Comparison of ENCODE assay signal across 8 cellular contexts in the genomic region with DNA sequence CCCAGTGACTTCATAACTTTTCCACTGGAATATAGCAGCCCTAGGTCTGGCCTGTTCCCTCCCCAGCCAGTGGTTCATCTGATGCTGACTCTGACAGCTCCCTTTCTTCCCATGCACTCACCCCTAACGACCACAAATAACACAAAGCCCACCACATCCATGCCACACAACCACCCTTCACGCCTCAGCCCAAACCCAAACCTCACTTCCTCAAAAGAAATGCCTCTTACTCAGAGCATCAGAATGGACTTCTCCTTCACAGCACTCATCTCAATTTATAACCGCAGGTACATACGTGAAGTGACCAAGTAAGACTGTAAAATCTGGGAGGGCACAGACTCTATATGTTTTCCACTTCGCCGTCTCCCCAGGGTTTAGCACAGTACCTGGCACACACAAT. TPM values are rescaled to one million over a fixed set of nuclear protein-coding genes. Genes with fewer than 3 reads are reported as not detected.
DNase-seq lines count a peak whose midpoint lies in the region; ATAC-seq and TF ChIP-seq lines count a peak whose summit lies in the region.

No MANE protein-coding gene starts in this region.

- peak overlapping the region; percentile 94 for H3K27ac Mint-ChIP-seq in activated T-helper 2 cell treated with anti-CD3 and anti-CD28 coated beads, Interferon-gamma antibody, Interleukin-2, Interleukin-4, amounts not matched to agents 10 μg/mL and 5 μg/mL and 100 μg/mL, durations not matched to agents 14 hours and 24 hours and 36 hours

- ATAC-seq in left colon: no peak

- H3K4me3 Mint-ChIP-seq in activated T-helper 2 cell treated with anti-CD3 and anti-CD28 coated beads, Interferon-gamma antibody, Interleukin-2, Interleukin-4, amounts not matched to agents 10 μg/mL and 5 μg/mL and 100 μg/mL, durations not matched to agents 14 hours and 24 hours and 36 hours (ENCODE audit: low read depth): peak overlapping the region; percentile 91

- DNase-seq in M059J (ENCODE audit: low read depth): peak; percentile 42
- peak; percentile 33 for DNase-seq in activated T-helper 2 cell treated with anti-CD3 and anti-CD28 coated beads, Interferon-gamma antibody, Interleukin-2, Interleukin-4, amounts not matched to agents 10 μg/mL and 5 μg/mL and 100 μg/mL, durations not matched to agents 14 hours and 24 hours and 36 hours (ENCODE audit: low spot score)
- DNase-seq in kidney epithelial cell (ENCODE audit: low read depth): peak; percentile 32
- no peak for DNase-seq in NCI-H524 (lab: John Stamatoyannopoulos, UW)
- DNase-seq in left colon: no peak
- DNase-seq in NCI-H2227 (lab: John Stamatoyannopoulos, UW; ENCODE audit: unreplicated experiment): no peak

- H3K4me2 ChIP-seq in BLaER1 treated with 17β-estradiol and CSF1 and Interleukin-3, amounts not matched to agents 10 nM and 100 nM: peak overlapping the region; percentile 58 to 89 (median 81)

- peak overlapping the region in 7 of 11 experiments; percentile 78 to 88 (median 81); a peak in 12 of 22 replicates for H3K27ac ChIP-seq in BLaER1 treated with 17β-estradiol and CSF1 and Interleukin-3, amounts not matched to agents 10 nM and 100 nM
- no peak overlapping the region for H3K27ac ChIP-seq in subcutaneous abdominal adipose tissue (ENCODE audit: low read depth, low read length)

- no peaks in the 10 kb centered on the region for H3K27me3 ChIP-seq in BLaER1 treated with 17β-estradiol and CSF1 and Interleukin-3, amounts not matched to agents 10 nM and 100 nM
- H3K27me3 ChIP-seq in kidney epithelial cell (ENCODE audit: control insufficient read depth, insufficient read depth, low read length) (no peaks in the 10 kb centered on the region), subcutaneous abdominal adipose tissue (ENCODE audit: control insufficient read depth in 5 of 5, insufficient read depth in 4 of 5, low read length in 5 of 5) (no peaks in the 10 kb centered on the region)

- peak overlapping the region; percentile 74 to 88 (median 82) for H3K4me3 ChIP-seq in BLaER1 treated with 17β-estradiol and CSF1 and Interleukin-3, amounts not matched to agents 10 nM and 100 nM
- peak overlapping the region; percentile 73 for H3K4me3 ChIP-seq in kidney epithelial cell (ENCODE audit: low read depth, low read length)
- H3K4me3 ChIP-seq in subcutaneous abdominal adipose tissue (ENCODE audit: low read depth in 1 of 5, low read length in 5 of 5): peak overlapping the region; percentile 87 to 100 (median 98)

- TF ChIP-seq CTCF in kidney epithelial cell (IDR thresholded peaks at IDR 0.05; ENCODE audit: insufficient read depth, low read length, poor library complexity, severe bottlenecking): no peak

- H4K20me1 ChIP-seq in BLaER1 treated with 17β-estradiol and CSF1 and Interleukin-3, amounts not matched to agents 10 nM and 100 nM: peaks cover 0 to 23% (median 15%) of the 10 kb centered on the region in 11 experiments; a peak in 12 of 22 replicates

- intact Hi-C loops in activated T-helper 2 cell treated with anti-CD3 and anti-CD28 coated beads, Interferon-gamma antibody, Interleukin-2, Interleukin-4, amounts not matched to agents 10 μg/mL and 5 μg/mL and 100 μg/mL, durations not matched to agents 14 hours and 24 hours and 36 hours (cut with micrococcal nuclease): loop anchor here (1.0 to 5.0 kb wide), 5 partner anchors 43 to 694 kb away; a partner anchor contains a TSS
- intact Hi-C loops in left colon (cut with DNase I, micrococcal nuclease): no loop called here

- H3K4me1 ChIP-seq in BLaER1 treated with 17β-estradiol and CSF1 and Interleukin-3, amounts not matched to agents 10 nM and 100 nM: peaks cover 39 to 60% (median 51%) of the 10 kb centered on the region in 10 experiments
- peaks cover 2 to 41% (median 29%) of the 10 kb centered on the region in 5 donors for H3K4me1 ChIP-seq in subcutaneous abdominal adipose tissue (ENCODE audit: control insufficient read depth in 5 of 5, insufficient read depth in 5 of 5, low read length in 5 of 5)

- H3K36me3 ChIP-seq in BLaER1 treated with 17β-estradiol and CSF1 and Interleukin-3, amounts not matched to agents 10 nM and 100 nM: peaks cover 23 to 37% (median 32%) of the 10 kb centered on the region in 11 experiments
- H3K36me3 ChIP-seq in kidney epithelial cell (ENCODE audit: control insufficient read depth, insufficient read depth, low read length): peaks cover 1% of the 10 kb centered on the region
- peaks cover 22 to 25% (median 24%) of the 10 kb centered on the region in 5 donors for H3K36me3 ChIP-seq in subcutaneous abdominal adipose tissue (ENCODE audit: control insufficient read depth in 5 of 5, insufficient read depth in 5 of 5, low read length in 5 of 5)

- H3K9ac ChIP-seq in BLaER1 treated with 17β-estradiol and CSF1 and Interleukin-3, amounts not matched to agents 10 nM and 100 nM: peak overlapping the region in 10 of 11 experiments; percentile 82 to 91 (median 85); a peak in 21 of 22 replicates
- peak overlapping the region; percentile 73 to 97 (median 93) for H3K9ac ChIP-seq in subcutaneous abdominal adipose tissue (ENCODE audit: low read length in 5 of 5)

- H3K9me3 Mint-ChIP-seq in activated T-helper 2 cell treated with anti-CD3 and anti-CD28 coated beads, Interferon-gamma antibody, Interleukin-2, Interleukin-4, amounts not matched to agents 10 μg/mL and 5 μg/mL and 100 μg/mL, durations not matched to agents 14 hours and 24 hours and 36 hours: no peaks in the 10 kb centered on the region

- H3K27me3 Mint-ChIP-seq in activated T-helper 2 cell treated with anti-CD3 and anti-CD28 coated beads, Interferon-gamma antibody, Interleukin-2, Interleukin-4, amounts not matched to agents 10 μg/mL and 5 μg/mL and 100 μg/mL, durations not matched to agents 14 hours and 24 hours and 36 hours (ENCODE audit: low read depth): peaks cover 2% of the 10 kb centered on the region

- peaks cover 12% of the 10 kb centered on the region for H3K4me1 Mint-ChIP-seq in activated T-helper 2 cell treated with anti-CD3 and anti-CD28 coated beads, Interferon-gamma antibody, Interleukin-2, Interleukin-4, amounts not matched to agents 10 μg/mL and 5 μg/mL and 100 μg/mL, durations not matched to agents 14 hours and 24 hours and 36 hours (ENCODE audit: low read depth)

- peaks cover 27% of the 10 kb centered on the region for H3K36me3 Mint-ChIP-seq in activated T-helper 2 cell treated with anti-CD3 and anti-CD28 coated beads, Interferon-gamma antibody, Interleukin-2, Interleukin-4, amounts not matched to agents 10 μg/mL and 5 μg/mL and 100 μg/mL, durations not matched to agents 14 hours and 24 hours and 36 hours (ENCODE audit: low read depth)

- no peaks in the 10 kb centered on the region for H3K9me3 ChIP-seq in BLaER1 treated with 17β-estradiol and CSF1 and Interleukin-3, amounts not matched to agents 10 nM and 100 nM (replicated peaks in 1 of 11)
- H3K9me3 ChIP-seq in subcutaneous abdominal adipose tissue (ENCODE audit: control insufficient read depth in 5 of 5, low read length in 5 of 5): no peaks in the 10 kb centered on the region

RNA-seq across cellular contexts. Expression of a gene that starts 1.1 kb away (rescaled TPM):
- total RNA-seq in M059J (2014; rRNA removed; shearing (Covaris generic)): 11.3 and 17.4 TPM in 2 replicates
- total RNA-seq in activated T-helper 2 cell treated with anti-CD3 and anti-CD28 coated beads, Interferon-gamma antibody, Interleukin-2, Interleukin-4, amounts not matched to agents 10 μg/mL and 5 μg/mL and 100 μg/mL, durations not matched to agents 14 hours and 24 hours and 36 hours: 11.3 and 13.0 TPM in 2 replicates
- total RNA-seq in kidney epithelial cell (21.1 and 23.9 TPM in 2 replicates), left colon (10 to 100 TPM; 13.8 to 15.7 TPM)

RNA-seq across cellular contexts. Expression of a gene that starts 32.8 kb away (rescaled TPM):
- total RNA-seq in M059J (2014; rRNA removed; shearing (Covaris generic)): 5.6 and 12.6 TPM in 2 replicates
- total RNA-seq in activated T-helper 2 cell treated with anti-CD3 and anti-CD28 coated beads, Interferon-gamma antibody, Interleukin-2, Interleukin-4, amounts not matched to agents 10 μg/mL and 5 μg/mL and 100 μg/mL, durations not matched to agents 14 hours and 24 hours and 36 hours: 83.9 and 91.6 TPM in 2 replicates
- total RNA-seq in kidney epithelial cell (22.0 and 38.4 TPM in 2 replicates), left colon (10 to 100 TPM; 68.3 to 82.7 TPM)

Comparison
In these comparisons a context has a peak if more than half of its experiments do, and no peak if none do; other contexts are left out.
1. DNase-seq: peak in M059J (single experiment), activated T-helper 2 cell treated with anti-CD3 and anti-CD28 coated beads, Interferon-gamma antibody, Interleukin-2, Interleukin-4, amounts not matched to agents 10 μg/mL and 5 μg/mL and 100 μg/mL, durations not matched to agents 14 hours and 24 hours and 36 hours (single experiment) and kidney epithelial cell (single experiment); none in NCI-H524 (0 of 2), left colon (0 of 2) and NCI-H2227 (single experiment).
2. Peak in every context shown above with its lines, with median percentiles within 50 percentile points of each other: H3K4me3 ChIP-seq.